ENCODE assay signal across 21 cellular contexts in genomic region chr12:107437954-107438353, GRCh38.
DNase-seq lines count a peak whose midpoint lies in the region; ATAC-seq and TF ChIP-seq lines count a peak whose summit lies in the region.
"Had no signal": no experiment of that assay in that cellular context is flagged by ENCODE, and none has a peak within 500 bp of the region (broad histone marks: within the 10 kb centered on the region; RNA-seq: fewer than 3 reads in every experiment).

No MANE protein-coding gene starts in this region.

- H3K36me3 Mint-ChIP-seq in activated CD4-positive, alpha-beta memory T cell treated with anti-CD3 and anti-CD28 coated beads for 36 hours = no peaks in the 10 kb centered on the region
- H3K36me3 Mint-ChIP-seq in activated CD4-positive, alpha-beta memory T cell treated with anti-CD3 and anti-CD28 coated beads, Interleukin-2, amount 10 ng/mL, durations not matched to agents 7 days and 5 days (ENCODE audit: low read depth) = no peaks in the 10 kb centered on the region
- H3K36me3 Mint-ChIP-seq in activated naive CD4-positive, alpha-beta T cell treated with anti-CD3 and anti-CD28 coated beads, Interleukin-2, amount 50 U/mL, for 72 hours = peaks cover 0 to 1% of the 10 kb centered on the region in 2 donors
- H3K36me3 Mint-ChIP-seq in activated naive CD8-positive, alpha-beta T cell treated with anti-CD3 and anti-CD28 coated beads for 36 hours = peaks cover 6% of the 10 kb centered on the region
- H3K36me3 Mint-ChIP-seq: CD14-positive monocyte had no signal

- CTCF ChIA-PET in activated CD4-positive, alpha-beta memory T cell treated with anti-CD3 and anti-CD28 coated beads for 36 hours (lab: Charles Lee) = interaction anchor here (0.9 kb wide), 1 partner anchor 32 kb away, joined by 3 read pairs; no protein-coding TSS in a partner anchor
- CTCF ChIA-PET in activated CD4-positive, alpha-beta memory T cell treated with anti-CD3 and anti-CD28 coated beads, Interleukin-2, amount 10 ng/mL, durations not matched to agents 7 days and 5 days (lab: Charles Lee) = no interaction called here

- H3K27ac Mint-ChIP-seq in activated CD4-positive, alpha-beta memory T cell treated with anti-CD3 and anti-CD28 coated beads for 36 hours = no peak overlapping the region
- no peak overlapping the region for H3K27ac Mint-ChIP-seq in activated CD4-positive, alpha-beta memory T cell treated with anti-CD3 and anti-CD28 coated beads, Interleukin-2, amount 10 ng/mL, durations not matched to agents 7 days and 5 days
- no peak overlapping the region for H3K27ac Mint-ChIP-seq in activated naive CD4-positive, alpha-beta T cell treated with anti-CD3 and anti-CD28 coated beads, Interleukin-2, amount 50 U/mL, for 72 hours
- H3K27ac Mint-ChIP-seq in activated naive CD8-positive, alpha-beta T cell treated with anti-CD3 and anti-CD28 coated beads for 36 hours = no peak overlapping the region
- H3K27ac Mint-ChIP-seq: CD4-positive, alpha-beta T cell; CD8-positive, alpha-beta memory T cell; HFFc6 had no signal

- H3K4me3 Mint-ChIP-seq in activated CD4-positive, alpha-beta memory T cell treated with anti-CD3 and anti-CD28 coated beads for 36 hours = no peak overlapping the region
- H3K4me3 Mint-ChIP-seq in activated CD4-positive, alpha-beta memory T cell treated with anti-CD3 and anti-CD28 coated beads, Interleukin-2, amount 10 ng/mL, durations not matched to agents 7 days and 5 days = no peak overlapping the region
- H3K4me3 Mint-ChIP-seq in activated naive CD8-positive, alpha-beta T cell treated with anti-CD3 and anti-CD28 coated beads for 36 hours = no peak overlapping the region
- H3K4me3 Mint-ChIP-seq: CD14-positive monocyte; CD4-positive, alpha-beta T cell; CD8-positive, alpha-beta memory T cell; HFFc6 had no signal

- no peak for TF ChIP-seq CTCF in thyroid gland (IDR thresholded peaks at IDR 0.05)

- H3K9me3 Mint-ChIP-seq in activated CD4-positive, alpha-beta memory T cell treated with anti-CD3 and anti-CD28 coated beads for 36 hours = no peaks in the 10 kb centered on the region
- H3K9me3 Mint-ChIP-seq in activated CD4-positive, alpha-beta memory T cell treated with anti-CD3 and anti-CD28 coated beads, Interleukin-2, amount 10 ng/mL, durations not matched to agents 7 days and 5 days = no peaks in the 10 kb centered on the region
- H3K9me3 Mint-ChIP-seq in activated naive CD4-positive, alpha-beta T cell treated with anti-CD3 and anti-CD28 coated beads, Interleukin-2, amount 50 U/mL, for 72 hours = no peaks in the 10 kb centered on the region
- no peaks in the 10 kb centered on the region for H3K9me3 Mint-ChIP-seq in activated naive CD8-positive, alpha-beta T cell treated with anti-CD3 and anti-CD28 coated beads for 36 hours
- H3K9me3 Mint-ChIP-seq: CD14-positive monocyte; CD4-positive, alpha-beta T cell; CD8-positive, alpha-beta memory T cell had no signal

- H3K36me3 ChIP-seq in SJSA1 (no peaks in the 10 kb centered on the region), thyroid gland (no peaks in the 10 kb centered on the region)
- H3K36me3 ChIP-seq: BE2C; BLaER1 treated with 17β-estradiol and CSF1 and Interleukin-3, amounts not matched to agents 10 nM and 100 nM; HAP-1 had no signal

- H3K4me1 Mint-ChIP-seq in activated CD4-positive, alpha-beta memory T cell treated with anti-CD3 and anti-CD28 coated beads for 36 hours (ENCODE audit: low read depth) = peaks cover 9% of the 10 kb centered on the region
- H3K4me1 Mint-ChIP-seq in activated CD4-positive, alpha-beta memory T cell treated with anti-CD3 and anti-CD28 coated beads, Interleukin-2, amount 10 ng/mL, durations not matched to agents 7 days and 5 days = peaks cover 17% of the 10 kb centered on the region
- peaks cover 15% of the 10 kb centered on the region for H3K4me1 Mint-ChIP-seq in activated naive CD8-positive, alpha-beta T cell treated with anti-CD3 and anti-CD28 coated beads for 36 hours
- H3K4me1 Mint-ChIP-seq: CD14-positive monocyte had no signal

- no peak overlapping the region for H3K4me3 ChIP-seq in SJSA1
- H3K4me3 ChIP-seq in thyroid gland (replicated peaks in 1 of 3) = no peak overlapping the region
- H3K4me3 ChIP-seq: A549; BLaER1 treated with 17β-estradiol and CSF1 and Interleukin-3, amounts not matched to agents 10 nM and 100 nM; HAP-1 had no signal

- H3K27me3 ChIP-seq in SJSA1 (replicated peaks) = no peaks in the 10 kb centered on the region
- H3K27me3 ChIP-seq in thyroid gland = no peaks in the 10 kb centered on the region
- H3K27me3 ChIP-seq: BE2C; BLaER1 treated with 17β-estradiol and CSF1 and Interleukin-3, amounts not matched to agents 10 nM and 100 nM had no signal

- H3K9me3 ChIP-seq in SJSA1 (replicated peaks) = no peaks in the 10 kb centered on the region
- H3K9me3 ChIP-seq in thyroid gland = no peaks in the 10 kb centered on the region
- H3K9me3 ChIP-seq: A549; BE2C; BLaER1 treated with 17β-estradiol and CSF1 and Interleukin-3, amounts not matched to agents 10 nM and 100 nM; HAP-1 had no signal

- ATAC-seq in activated naive CD4-positive, alpha-beta T cell treated with anti-CD3 and anti-CD28 coated beads, Interleukin-2, amount 50 U/mL, for 72 hours = peak; percentile 47 to 71
- ATAC-seq: A549 had no signal

- H3K4me1 ChIP-seq in SJSA1 (replicated peaks) (peaks cover 12% of the 10 kb centered on the region), thyroid gland (peaks cover 42 to 47% of the 10 kb centered on the region in 2 donors)
- H3K4me1 ChIP-seq: BE2C, HAP-1 had no signal

- H3K27me3 Mint-ChIP-seq in activated CD4-positive, alpha-beta memory T cell treated with anti-CD3 and anti-CD28 coated beads for 36 hours = no peaks in the 10 kb centered on the region
- H3K27me3 Mint-ChIP-seq in activated CD4-positive, alpha-beta memory T cell treated with anti-CD3 and anti-CD28 coated beads, Interleukin-2, amount 10 ng/mL, durations not matched to agents 7 days and 5 days = no peaks in the 10 kb centered on the region
- H3K27me3 Mint-ChIP-seq in activated naive CD8-positive, alpha-beta T cell treated with anti-CD3 and anti-CD28 coated beads for 36 hours = no peaks in the 10 kb centered on the region
- H3K27me3 Mint-ChIP-seq: CD4-positive, alpha-beta T cell had no signal

- H3K27ac ChIP-seq in SJSA1 = no peak overlapping the region
- peak overlapping the region; percentile 90 to 96 (median 95) for H3K27ac ChIP-seq in thyroid gland
- H3K27ac ChIP-seq: BLaER1 treated with 17β-estradiol and CSF1 and Interleukin-3, amounts not matched to agents 10 nM and 100 nM had no signal

- DNase-seq in activated CD4-positive, alpha-beta memory T cell treated with anti-CD3 and anti-CD28 coated beads for 36 hours = peak; percentile 36
- no peak for DNase-seq in activated CD4-positive, alpha-beta memory T cell treated with anti-CD3 and anti-CD28 coated beads, Interleukin-2, amount 10 ng/mL, durations not matched to agents 7 days and 5 days
- DNase-seq in activated naive CD4-positive, alpha-beta T cell treated with anti-CD3 and anti-CD28 coated beads, Interleukin-2, amount 50 U/mL, for 72 hours (ENCODE audit: low spot score in 2 of 2) = no peak
- no peak for DNase-seq in activated naive CD4-positive, alpha-beta T cell treated with Interleukin-2 at 50 U/mL for 16 hours
- DNase-seq in SJSA1 (ENCODE audit: low read depth in 1 of 2, low spot score in 2 of 2) (peak; percentile 18 to 60), thyroid gland (no peak)
- DNase-seq in activated naive CD8-positive, alpha-beta T cell treated with anti-CD3 and anti-CD28 coated beads for 36 hours = no peak
- DNase-seq: 8988T; ACHN; AML-193; BE2C; CD4-positive, alpha-beta T cell; CD8-positive, alpha-beta memory T cell; DMS 273 treated with DMSO at 0.1 percent for 48 hours; GF-D8; GOT3; HFFc6 had no signal

- 94 to 98% methylated on average over 6 of the region's 6 CpGs for WGBS in thyroid gland, 2 donors

- intact Hi-C loops in activated CD4-positive, alpha-beta memory T cell treated with anti-CD3 and anti-CD28 coated beads for 36 hours (cut with micrococcal nuclease) = no loop called here
- intact Hi-C loops in thyroid gland (cut with DNase I) = no loop called here

- POLR2A ChIA-PET in activated CD4-positive, alpha-beta memory T cell treated with anti-CD3 and anti-CD28 coated beads for 36 hours (lab: Charles Lee) = no interaction called here
- POLR2A ChIA-PET in activated CD4-positive, alpha-beta memory T cell treated with anti-CD3 and anti-CD28 coated beads, Interleukin-2, amount 10 ng/mL, durations not matched to agents 7 days and 5 days (lab: Charles Lee) = no interaction called here

- TF ChIP-seq POLR2A in thyroid gland (IDR thresholded peaks at IDR 0.05) = no peak

Comparison
In these comparisons a context has a peak if more than half of its experiments do, and no peak if none do; other contexts are left out.
1. DNase-seq: peak in activated CD4-positive, alpha-beta memory T cell treated with anti-CD3 and anti-CD28 coated beads for 36 hours (single experiment) and SJSA1 (2 of 2); none in activated CD4-positive, alpha-beta memory T cell treated with anti-CD3 and anti-CD28 coated beads, Interleukin-2, amount 10 ng/mL, durations not matched to agents 7 days and 5 days (single experiment), activated naive CD4-positive, alpha-beta T cell treated with anti-CD3 and anti-CD28 coated beads, Interleukin-2, amount 50 U/mL, for 72 hours (0 of 2), activated naive CD4-positive, alpha-beta T cell treated with Interleukin-2 at 50 U/mL for 16 hours (single experiment), thyroid gland (0 of 2) and activated naive CD8-positive, alpha-beta T cell treated with anti-CD3 and anti-CD28 coated beads for 36 hours (single experiment).